ENCODE assay signal across 34 cellular contexts in genomic region chr5:31204955-31205354, GRCh38. TPM values are rescaled to one million over a fixed set of nuclear protein-coding genes. Genes with fewer than 3 reads are reported as not detected.
"Had no signal": no experiment of that assay in that cellular context is flagged by ENCODE, and none has a peak within 500 bp of the region (broad histone marks: within the 10 kb centered on the region; RNA-seq: fewer than 3 reads in every experiment).

No MANE protein-coding gene starts in this region.

- H3K4me1 ChIP-seq: adrenal gland, body of pancreas, colonic mucosa, esophagus muscularis mucosa, foreskin keratinocyte, gastrocnemius medialis, heart left ventricle had no signal

- H3K4me3 ChIP-seq: adrenal gland, body of pancreas, colonic mucosa, esophagus muscularis mucosa, gastrocnemius medialis, heart left ventricle had no signal

- H3K36me3 ChIP-seq: adrenal gland, colonic mucosa, esophagus muscularis mucosa, gastrocnemius medialis, heart left ventricle had no signal

- DNase-seq: activated CD4-positive, alpha-beta memory T cell treated with anti-CD3 and anti-CD28 coated beads for 36 hours; activated CD4-positive, alpha-beta T cell treated with anti-CD3 and anti-CD28 coated beads for 36 hours; activated CD4-positive, alpha-beta T cell treated with anti-CD3 and anti-CD28 coated beads, Interleukin-2, amount 10 ng/mL, durations not matched to agents 24 days and 14 days; activated CD4-positive, CD25-positive, alpha-beta regulatory T cell; activated CD4-positive, CD25-positive, alpha-beta regulatory T cell treated with anti-CD3 and anti-CD28 coated beads, Interleukin-2, amount 50 U/mL, for 72 hours; activated CD8-positive, alpha-beta memory T cell treated with anti-CD3 and anti-CD28 coated beads, Interleukin-2, amount 10 ng/mL, durations not matched to agents 7 days and 5 days; activated CD8-positive, alpha-beta memory T cell treated with anti-CD3 and anti-CD28 coated beads, Interleukin-2, amount 50 U/mL, for 4 hours; activated CD8-positive, alpha-beta T cell treated with anti-CD3 and anti-CD28 coated beads, Interleukin-2, amount 10 ng/mL, durations not matched to agents 7 days and 5 days; activated effector memory CD4-positive, alpha-beta T cell treated with anti-CD3 and anti-CD28 coated beads, Interleukin-2, amount 50 U/mL, for 16 hours; activated naive CD4-positive, alpha-beta T cell treated with anti-CD3 and anti-CD28 coated beads for 36 hours; activated naive CD8-positive, alpha-beta T cell treated with anti-CD3 and anti-CD28 coated beads for 36 hours; activated naive CD8-positive, alpha-beta T cell treated with anti-CD3 and anti-CD28 coated beads, Interleukin-2, amount 50 U/mL, for 24 hours; activated T-cell treated with anti-CD3 and anti-CD28 coated beads, Interleukin-2, amount 50 U/mL, for 1 hour; activated T-cell treated with anti-CD3 and anti-CD28 coated beads, Interleukin-2, amount 50 U/mL, for 48 hours; adrenal gland; amygdala; aorta; body of pancreas; caudate nucleus; colonic mucosa; effector memory CD4-positive, alpha-beta T cell; endodermal cell; erythroblast; foreskin keratinocyte; gastrocnemius medialis; glutamatergic neuron; heart left ventricle; T-helper 1 cell; T-helper 17 cell had no signal

- H3K27ac ChIP-seq: adrenal gland, body of pancreas, colonic mucosa, esophagus muscularis mucosa, foreskin keratinocyte, gastrocnemius medialis, heart left ventricle had no signal

- H3K9me3 ChIP-seq: adrenal gland, body of pancreas, colonic mucosa, esophagus muscularis mucosa, gastrocnemius medialis, heart left ventricle had no signal

- H3K27me3 ChIP-seq: adrenal gland, body of pancreas, colonic mucosa, esophagus muscularis mucosa, foreskin keratinocyte, gastrocnemius medialis, heart left ventricle had no signal

RNA-seq across cellular contexts. Expression of gene CDH6, which starts 11.5 kb away (rescaled TPM):
- total RNA-seq: activated CD4-positive, alpha-beta memory T cell treated with anti-CD3 and anti-CD28 coated beads for 36 hours; activated CD4-positive, alpha-beta T cell treated with anti-CD3 and anti-CD28 coated beads for 36 hours; activated CD4-positive, alpha-beta T cell treated with anti-CD3 and anti-CD28 coated beads, Interleukin-2, amount 10 ng/mL, durations not matched to agents 24 days and 14 days; activated CD8-positive, alpha-beta memory T cell treated with anti-CD3 and anti-CD28 coated beads for 36 hours; activated CD8-positive, alpha-beta memory T cell treated with anti-CD3 and anti-CD28 coated beads, Interleukin-2, amount 10 ng/mL, durations not matched to agents 7 days and 5 days; activated CD8-positive, alpha-beta T cell treated with anti-CD3 and anti-CD28 coated beads, Interleukin-2, amount 10 ng/mL, durations not matched to agents 7 days and 5 days; activated naive CD4-positive, alpha-beta T cell treated with anti-CD3 and anti-CD28 coated beads for 36 hours; activated naive CD8-positive, alpha-beta T cell treated with anti-CD3 and anti-CD28 coated beads for 36 hours; activated T-helper 1 cell treated with anti-CD3 and anti-CD28 coated beads, Interleukin-12 subunit alpha, Interleukin-12 subunit beta, Interleukin-2, Interleukin-4 antibody, amounts not matched to agents 30 ng/mL and 10 ng/mL and 1 ng/mL, durations not matched to agents 14 hours and 24 hours and 36 hours; activated T-helper 2 cell treated with anti-CD3 and anti-CD28 coated beads, Interferon-gamma antibody, Interleukin-2, Interleukin-4, amounts not matched to agents 10 μg/mL and 5 μg/mL and 100 μg/mL, durations not matched to agents 14 hours and 24 hours and 36 hours; dermis microvascular lymphatic vessel endothelial cell; foreskin keratinocyte had no signal
